In the genomic region with DNA sequence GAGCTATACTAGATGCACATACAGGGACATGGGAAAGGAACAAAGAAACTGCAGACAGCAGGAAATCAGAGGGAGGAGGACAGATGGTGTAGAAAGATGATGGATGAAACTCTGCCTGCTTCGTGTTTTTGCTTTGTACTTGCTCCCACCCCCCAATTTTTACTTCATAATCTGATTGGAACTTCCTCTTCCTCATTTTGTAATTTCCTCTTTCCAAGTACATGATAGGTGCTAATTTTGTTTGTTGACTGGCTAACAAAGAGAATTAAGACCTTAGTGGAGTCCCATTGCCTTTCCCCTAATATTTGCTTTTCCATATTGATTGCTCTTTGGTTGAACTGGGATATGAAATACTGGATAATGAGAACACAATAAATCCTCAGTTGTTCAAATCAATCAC, we compare ENCODE assay signal across 19 cellular contexts.
DNase-seq lines count a peak whose midpoint lies in the region; ATAC-seq, FAIRE-seq and TF ChIP-seq lines count a peak whose summit lies in the region.
"Had no signal": no experiment of that assay in that cellular context is flagged by ENCODE, and none has a peak within 500 bp of the region (broad histone marks: within the 10 kb centered on the region; RNA-seq: fewer than 3 reads in every experiment).

No MANE protein-coding gene starts in this region.

- peak overlapping the region; percentile 31 for H3K27ac ChIP-seq in OCI-LY1 (ENCODE audit: low read depth, low read length, poor library complexity, severe bottlenecking)
- H3K27ac ChIP-seq in H1 (ENCODE audit: low read depth, low read length): no peak overlapping the region
- peak overlapping the region; percentile 57 to 78 for H3K27ac ChIP-seq in testis
- H3K27ac ChIP-seq: BLaER1 had no signal

- H2AK5ac ChIP-seq in H1 (ENCODE audit: low read depth, low read length): no peak overlapping the region

- no peak overlapping the region for H2BK12ac ChIP-seq in H1 (ENCODE audit: low read depth, low read length)

- no peaks in the 10 kb centered on the region for H3K27me3 Mint-ChIP-seq in IgD-negative memory B cell
- H3K27me3 Mint-ChIP-seq: activated CD8-positive, alpha-beta T cell treated with anti-CD3 and anti-CD28 coated beads for 36 hours; activated naive CD8-positive, alpha-beta T cell treated with anti-CD3 and anti-CD28 coated beads, Interleukin-2, amount 50 U/mL, for 24 hours had no signal

- peak overlapping the region in 2 of 4 donors; percentile 46 to 83 for H3K4me3 Mint-ChIP-seq in IgD-negative memory B cell
- H3K4me3 Mint-ChIP-seq: activated CD8-positive, alpha-beta T cell treated with anti-CD3 and anti-CD28 coated beads for 36 hours; activated naive CD8-positive, alpha-beta T cell treated with anti-CD3 and anti-CD28 coated beads, Interleukin-2, amount 50 U/mL, for 24 hours had no signal

- H3K36me3 ChIP-seq in OCI-LY1 (ENCODE audit: insufficient read depth, low read length) (no peaks in the 10 kb centered on the region), H1 (ENCODE audit: control insufficient read depth in 2 of 4, insufficient read depth in 4 of 4, low read length in 3 of 4) (no peaks in the 10 kb centered on the region), testis (ENCODE audit: low read depth, missing control alignments) (no peaks in the 10 kb centered on the region)
- H3K36me3 ChIP-seq: BLaER1, heart left ventricle had no signal

- H3K4me1 ChIP-seq in OCI-LY1 (ENCODE audit: insufficient read depth, low read length, severe bottlenecking) (peaks cover 45% of the 10 kb centered on the region), H1 (replicated peaks in 1 of 4; ENCODE audit: control insufficient read depth in 3 of 4, insufficient read depth in 4 of 4, low read length in 3 of 4) (peaks cover 4 to 14% (median 10%) of the 10 kb centered on the region in 4 experiments; a peak in 5 of 7 replicates), testis (peaks cover 37% of the 10 kb centered on the region)
- H3K4me1 ChIP-seq: BLaER1 had no signal

- ATAC-seq in HG02870 (IDR thresholded peaks at IDR 0.05; ENCODE audit: unreplicated experiment): no peak
- ATAC-seq: activated CD8-positive, alpha-beta T cell treated with anti-CD3 and anti-CD28 coated beads for 36 hours; activated naive CD8-positive, alpha-beta T cell treated with anti-CD3 and anti-CD28 coated beads, Interleukin-2, amount 50 U/mL, for 24 hours; PC-3; SK-N-SH treated with all-trans-retinoic acid at 6 μM for 48 hours had no signal

- peaks cover 0 to 2% (median 0%) of the 10 kb centered on the region in 3 donors for H3K9me3 Mint-ChIP-seq in IgD-negative memory B cell
- H3K9me3 Mint-ChIP-seq: activated CD8-positive, alpha-beta T cell treated with anti-CD3 and anti-CD28 coated beads for 36 hours had no signal

- TF ChIP-seq POLR2A in H1 (IDR thresholded peaks at IDR 0.05; ENCODE audit: control extremely low read depth in 1 of 2, low read depth in 2 of 2, low read length in 2 of 2) (no peak), testis (IDR thresholded peaks at IDR 0.05) (no peak)

- H3K4ac ChIP-seq in H1 (replicated peaks; ENCODE audit: insufficient read length, low read depth, low read length): peak overlapping the region; percentile 55

- H3K4me2 ChIP-seq in OCI-LY1 (ENCODE audit: low read length) (no peak overlapping the region), H1 (ENCODE audit: insufficient read depth in 1 of 2, low read depth in 2 of 2, low read length in 2 of 2) (no peak overlapping the region)
- H3K4me2 ChIP-seq: BLaER1 had no signal

- H2AFZ ChIP-seq in OCI-LY1 (ENCODE audit: low read length): no peak overlapping the region
- no peak overlapping the region for H2AFZ ChIP-seq in H1 (ENCODE audit: low read length)

- CTCF ChIA-PET in H1 (lab: Charles Lee; ENCODE audit: partially characterized antibody): interaction anchor here (1.2 to 7.6 kb wide), 2 partner anchors 52 to 109 kb away, joined by 4 to 39 read pairs; no protein-coding TSS in a partner anchor

- no peaks in the 10 kb centered on the region; the same call in 1 of the 2 replicates for H3K23me2 ChIP-seq in H1 (ENCODE audit: low read depth, low read length)

- no peak for DNase-seq in H1 (ENCODE audit: low read depth in 1 of 2, low spot score in 2 of 2)
- DNase-seq in testis: no peak
- DNase-seq in mesenteric fat pad (ENCODE audit: low spot score): no peak
- DNase-seq in NAMALWA (ENCODE audit: low spot score): no peak
- DNase-seq: activated CD8-positive, alpha-beta T cell treated with anti-CD3 and anti-CD28 coated beads for 36 hours; activated naive CD8-positive, alpha-beta T cell treated with anti-CD3 and anti-CD28 coated beads, Interleukin-2, amount 50 U/mL, for 24 hours; effector CD8-positive, alpha-beta T cell; heart left ventricle; midbrain; NCI-H1105 treated with DMSO at 0.1 percent for 48 hours; occipital lobe; PC-3; stimulated activated CD4-positive, alpha-beta T cell treated with anti-CD3 and anti-CD28 coated beads, Interleukin-4, amount 100 ng/mL, for 1 hour had no signal

- no peak overlapping the region for H2BK120ac ChIP-seq in H1 (replicated peaks; ENCODE audit: low read depth, low read length)

- no peak overlapping the region for H4K91ac ChIP-seq in H1 (replicated peaks; ENCODE audit: insufficient read length, low read length)

- POLR2A ChIA-PET in H1 (lab: Charles Lee; ENCODE audit: partially characterized antibody): interaction anchor here (1.7 kb wide), 1 partner anchor 12 kb away, joined by 4 read pairs; no protein-coding TSS in a partner anchor

- no peak for TF ChIP-seq EP300 in H1 (IDR thresholded peaks at IDR 0.05; ENCODE audit: borderline replicate concordance in 1 of 2, low read depth in 2 of 2, low read length in 2 of 2)

- H2BK15ac ChIP-seq in H1 (ENCODE audit: low read length): no peak overlapping the region

- peak overlapping the region in 2 of 3 donors; percentile 33 to 89 for H3K27ac Mint-ChIP-seq in IgD-negative memory B cell
- H3K27ac Mint-ChIP-seq: activated CD8-positive, alpha-beta T cell treated with anti-CD3 and anti-CD28 coated beads for 36 hours; activated naive CD8-positive, alpha-beta T cell treated with anti-CD3 and anti-CD28 coated beads, Interleukin-2, amount 50 U/mL, for 24 hours had no signal

- H3K4me1 Mint-ChIP-seq in IgD-negative memory B cell: peaks cover 33 to 58% (median 40%) of the 10 kb centered on the region in 3 donors

- TF ChIP-seq CTCF in OCI-LY1 (IDR thresholded peaks at IDR 0.05; ENCODE audit: low read length) (no peak), H1 (IDR thresholded peaks at IDR 0.05; ENCODE audit: control extremely low read depth in 1 of 3, insufficient read depth in 1 of 3, low read depth in 1 of 3, low read length in 3 of 3) (no peak), testis (IDR thresholded peaks at IDR 0.05) (no peak)

- H3K9me3 ChIP-seq in OCI-LY1 (ENCODE audit: low read length) (no peaks in the 10 kb centered on the region), H1 (ENCODE audit: insufficient read depth in 2 of 2, low read depth in 1 of 2, low read length in 1 of 2) (no peaks in the 10 kb centered on the region), testis (no peaks in the 10 kb centered on the region)
- H3K9me3 ChIP-seq: BLaER1, heart left ventricle had no signal

- no peaks in the 10 kb centered on the region for H3F3A ChIP-seq in OCI-LY1 (ENCODE audit: insufficient read depth, low read length)

- no peak overlapping the region for H3K18ac ChIP-seq in H1 (ENCODE audit: extremely low read depth, low read length)

- H3K9ac ChIP-seq in OCI-LY1 (ENCODE audit: low read length) (no peak overlapping the region), H1 (replicated peaks in 1 of 4; ENCODE audit: extremely low read depth in 1 of 4, low read depth in 3 of 4, low read length in 3 of 4) (no peak overlapping the region; a peak in 1 of 7 replicates)
- H3K9ac ChIP-seq: BLaER1 had no signal

- H3K79me2 ChIP-seq in OCI-LY1 (ENCODE audit: insufficient read depth, low read length) (no peaks in the 10 kb centered on the region), H1 (ENCODE audit: control insufficient read depth in 1 of 2, insufficient read depth in 2 of 2, low read length in 2 of 2) (no peaks in the 10 kb centered on the region)

- H2BK5ac ChIP-seq in H1 (ENCODE audit: low read depth, low read length): no peak overlapping the region

- no peaks in the 10 kb centered on the region for H3K36me3 Mint-ChIP-seq in IgD-negative memory B cell

- no peak overlapping the region for H3K56ac ChIP-seq in H1 (replicated peaks; ENCODE audit: insufficient read length, low read depth, low read length)

- H2BK20ac ChIP-seq in H1 (ENCODE audit: low read length): 0 out of 2 replicates have a peak overlapping the region, but pooled peaks have one; percentile 25

- H4K8ac ChIP-seq in H1 (ENCODE audit: extremely low read depth, insufficient read depth, low read length): no peak overlapping the region

- H4K5ac ChIP-seq in H1 (ENCODE audit: insufficient read length, low read depth, low read length): no peak overlapping the region

- whole genome bisulfite sequencing in H1 (ENCODE audit: extremely low coverage in 1 of 2, insufficient coverage in 1 of 2, insufficient read length in 1 of 2, insufficient replicate concordance in 2 of 2, low coverage in 1 of 2, low lambda C conversion rate in 2 of 2, missing lambda C conversion rate in 1 of 2), 2 experiments: 71% methylated on average over 1 of the region's 1 CpG; no CpG with 5 or more reads in 1 of the 2 experiments
- 42 to 75% methylated on average over 1 of the region's 1 CpG for WGBS in testis, 2 donors

- H3K4me3 ChIP-seq in OCI-LY1 (ENCODE audit: low read depth, low read length, poor library complexity, severe bottlenecking) (no peak overlapping the region), H1 (ENCODE audit: extremely low read depth in 1 of 4, insufficient read depth in 2 of 4, low read depth in 3 of 4, low read length in 4 of 4) (no peak overlapping the region), testis (no peak overlapping the region)
- H3K4me3 ChIP-seq: BLaER1, heart left ventricle had no signal

- no peaks in the 10 kb centered on the region for H3K9me2 ChIP-seq in OCI-LY1 (ENCODE audit: low read depth, low read length)

- no peaks in the 10 kb centered on the region for H3K27me3 ChIP-seq in OCI-LY1 (ENCODE audit: insufficient read depth, low read length)
- H3K27me3 ChIP-seq in H1 (replicated peaks in 1 of 4; ENCODE audit: control insufficient read depth in 3 of 4, extremely low read depth in 1 of 4, insufficient read depth in 3 of 4, low read length in 3 of 4): no peaks in the 10 kb centered on the region
- no peaks in the 10 kb centered on the region for H3K27me3 ChIP-seq in testis
- H3K27me3 ChIP-seq: BLaER1, heart left ventricle had no signal

- no peak overlapping the region for H3K14ac ChIP-seq in H1 (ENCODE audit: insufficient read length)

- intact Hi-C loops in testis (cut with DNase I; ENCODE audit: low total_unique reads): no loop called here

- no peak for TF ChIP-seq RAD21 in H1 (IDR thresholded peaks at IDR 0.05 in 1 of 2, conservative IDR thresholded peaks at IDR 0.05 in 1 of 2; ENCODE audit: low read depth in 2 of 2, low read length in 2 of 2)

- H4K20me1 ChIP-seq in OCI-LY1 (ENCODE audit: insufficient read depth, low read length): no peaks in the 10 kb centered on the region
- no peaks in the 10 kb centered on the region for H4K20me1 ChIP-seq in H1 (replicated peaks in 1 of 2; ENCODE audit: control insufficient read depth in 1 of 2, insufficient read depth in 2 of 2, low read length in 2 of 2)
- H4K20me1 ChIP-seq: BLaER1 had no signal

- no peaks in the 10 kb centered on the region for H3K79me1 ChIP-seq in H1 (ENCODE audit: low read depth, low read length)

- FAIRE-seq in H1 (lab: Jason Lieb, UNC): no peak
- FAIRE-seq: islet of Langerhans had no signal

- no peak overlapping the region for H3K23ac ChIP-seq in H1 (ENCODE audit: insufficient read length)
